ENCODE assay signal across 14 cellular contexts in the genomic region with DNA sequence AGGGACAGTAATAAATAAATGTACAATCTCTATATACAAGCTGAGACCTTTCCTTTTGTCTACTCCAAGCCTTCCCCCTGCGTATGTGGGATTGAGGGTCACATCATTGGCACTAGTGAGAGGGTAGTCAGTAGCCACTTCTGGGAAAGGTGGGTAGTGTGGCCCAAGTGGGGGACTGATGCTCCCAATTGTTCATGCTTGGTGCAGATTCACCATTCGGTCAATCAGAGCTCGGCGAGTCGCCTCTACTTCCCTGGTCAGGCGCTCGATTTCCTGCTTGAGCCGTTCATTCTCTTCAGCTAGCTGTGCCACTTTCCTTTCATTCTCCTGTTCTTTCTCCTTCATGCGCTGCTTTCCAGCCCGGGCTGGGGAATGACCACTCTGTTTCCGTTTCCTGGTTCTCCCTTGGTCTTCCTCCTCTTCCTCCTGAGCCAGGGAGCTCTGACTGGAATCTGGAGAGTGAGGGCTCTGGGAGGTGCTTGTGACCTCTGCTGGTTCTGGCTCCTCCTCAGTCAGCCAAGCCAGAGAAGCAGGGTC. TPM values are rescaled to one million over a fixed set of nuclear protein-coding genes. Genes with fewer than 3 reads are reported as not detected.
DNase-seq lines count a peak whose midpoint lies in the region; ATAC-seq and TF ChIP-seq lines count a peak whose summit lies in the region.
"Had no signal": no experiment of that assay in that cellular context is flagged by ENCODE, and none has a peak within 500 bp of the region (broad histone marks: within the 10 kb centered on the region; RNA-seq: fewer than 3 reads in every experiment).

No MANE protein-coding gene starts in this region.

- H3K4me1 ChIP-seq in right atrium auricular region (peaks cover 0 to 40% of the 10 kb centered on the region in 2 donors), mesenchymal stem cell (ENCODE audit: control insufficient read depth, insufficient read depth, low read depth, low read length) (peaks cover 12% of the 10 kb centered on the region)

- H4K91ac ChIP-seq in mesenchymal stem cell (ENCODE audit: low read length): no peak overlapping the region

- no peaks in the 10 kb centered on the region for H3K27me3 ChIP-seq in right atrium auricular region
- H3K27me3 ChIP-seq in mesenchymal stem cell (ENCODE audit: control insufficient read depth in 1 of 2, insufficient read depth in 1 of 2, low read length in 2 of 2): no peaks in the 10 kb centered on the region

- no peak overlapping the region for H2AK5ac ChIP-seq in mesenchymal stem cell (ENCODE audit: low read length, severe bottlenecking)

- peaks cover 39% of the 10 kb centered on the region for H3K4me1 Mint-ChIP-seq in activated naive CD8-positive, alpha-beta T cell (ENCODE audit: low read depth)
- peaks cover 17% of the 10 kb centered on the region for H3K4me1 Mint-ChIP-seq in type B pancreatic cell (ENCODE audit: unreplicated experiment)

- H3K36me3 ChIP-seq in right atrium auricular region (peaks cover 56% of the 10 kb centered on the region), mesenchymal stem cell (ENCODE audit: control insufficient read depth in 1 of 2, insufficient read depth in 2 of 2, low read depth in 1 of 2, low read length in 2 of 2) (peaks cover 36 to 69% of the 10 kb centered on the region in 2 experiments)

- peak overlapping the region; percentile 72 for H3K4me3 Mint-ChIP-seq in activated naive CD8-positive, alpha-beta T cell
- no peak overlapping the region for H3K4me3 Mint-ChIP-seq in type B pancreatic cell

- H3K36me3 Mint-ChIP-seq in activated naive CD8-positive, alpha-beta T cell: peaks cover 11% of the 10 kb centered on the region
- peaks cover 36% of the 10 kb centered on the region for H3K36me3 Mint-ChIP-seq in type B pancreatic cell

- no peak for ATAC-seq in Right ventricle myocardium inferior
- ATAC-seq: CD8-positive, alpha-beta T cell; effector memory CD8-positive, alpha-beta T cell had no signal

- H3K4me3 ChIP-seq in right atrium auricular region (no peak overlapping the region), mesenchymal stem cell (ENCODE audit: insufficient read depth in 1 of 2, low read depth in 1 of 2, low read length in 2 of 2) (no peak overlapping the region)

- H3K9ac ChIP-seq in mesenchymal stem cell (ENCODE audit: low read length): peak overlapping the region; percentile 98

- WGBS in mesenchymal stem cell: 96% methylated on average over 8 of the region's 11 CpGs

- no peak overlapping the region for H3K14ac ChIP-seq in mesenchymal stem cell (ENCODE audit: low read length in 2 of 2)

- H2BK5ac ChIP-seq in mesenchymal stem cell (ENCODE audit: low read depth, low read length, poor library complexity, severe bottlenecking): no peak overlapping the region

- H2AFZ ChIP-seq in mesenchymal stem cell (ENCODE audit: low read depth, low read length): no peak overlapping the region

- H3K27me3 Mint-ChIP-seq in activated naive CD8-positive, alpha-beta T cell: no peaks in the 10 kb centered on the region
- H3K27me3 Mint-ChIP-seq in type B pancreatic cell: no peaks in the 10 kb centered on the region
- H3K27me3 Mint-ChIP-seq: effector memory CD8-positive, alpha-beta T cell had no signal

- peaks cover 12% of the 10 kb centered on the region for H3K79me1 ChIP-seq in mesenchymal stem cell (replicated peaks; ENCODE audit: low read length, poor library complexity, severe bottlenecking)

- H2BK15ac ChIP-seq in mesenchymal stem cell (ENCODE audit: low read depth, poor library complexity, severe bottlenecking): no peak overlapping the region

- no peak overlapping the region for H2BK120ac ChIP-seq in mesenchymal stem cell (ENCODE audit: low read depth, low read length)

- H3K4ac ChIP-seq in mesenchymal stem cell (ENCODE audit: low read depth in 1 of 2, low read length in 2 of 2): no peak overlapping the region

- TF ChIP-seq CTCF in right atrium auricular region (IDR thresholded peaks at IDR 0.05): no peak
- no peak for TF ChIP-seq CTCF in type B pancreatic cell (conservative IDR thresholded peaks at IDR 0.05)

- peak overlapping the region; percentile 97 to 100 for H3K27ac ChIP-seq in right atrium auricular region
- H3K27ac ChIP-seq in mesenchymal stem cell (ENCODE audit: low read length, poor library complexity, severe bottlenecking): no peak overlapping the region
- H3K27ac ChIP-seq: HL-60 had no signal

- H3K23ac ChIP-seq in mesenchymal stem cell (ENCODE audit: low read length in 2 of 2): no peak overlapping the region

- H4K8ac ChIP-seq in mesenchymal stem cell (ENCODE audit: low read length): no peak overlapping the region

- peak overlapping the region; percentile 80 for H3K27ac Mint-ChIP-seq in activated naive CD8-positive, alpha-beta T cell
- peak overlapping the region; percentile 75 for H3K27ac Mint-ChIP-seq in type B pancreatic cell

- intact Hi-C loops in Right ventricle myocardium inferior (cut with DNase I): no loop called here

- H3K18ac ChIP-seq in mesenchymal stem cell (ENCODE audit: low read depth in 1 of 2, low read length in 2 of 2): no peak overlapping the region

- no peak overlapping the region for H3K4me2 ChIP-seq in mesenchymal stem cell (ENCODE audit: low read length, poor library complexity, severe bottlenecking)

- H3K9me3 ChIP-seq in right atrium auricular region (no peaks in the 10 kb centered on the region), mesenchymal stem cell (ENCODE audit: control insufficient read depth, low read length) (no peaks in the 10 kb centered on the region)

- H3K9me3 Mint-ChIP-seq in activated naive CD8-positive, alpha-beta T cell (ENCODE audit: low read depth): no peaks in the 10 kb centered on the region
- no peaks in the 10 kb centered on the region for H3K9me3 Mint-ChIP-seq in type B pancreatic cell
- H3K9me3 Mint-ChIP-seq: CD8-positive, alpha-beta T cell; effector memory CD8-positive, alpha-beta T cell had no signal

- DNase-seq in right atrium auricular region (ENCODE audit: low spot score) (no peak), Right ventricle myocardium inferior (ENCODE audit: missing footprints) (no peak), mesenchymal stem cell (peak; percentile 28), type B pancreatic cell (ENCODE audit: extremely low spot score, unreplicated experiment) (no peak), NCI-H526 (lab: John Stamatoyannopoulos, UW) (no peak), medulla oblongata (ENCODE audit: extremely low spot score) (no peak), NCI-H748 (lab: John Stamatoyannopoulos, UW; ENCODE audit: unreplicated experiment) (no peak)
- DNase-seq: CD8-positive, alpha-beta T cell; effector memory CD8-positive, alpha-beta T cell; NCI-H1417; occipital lobe; T-helper 9 cell had no signal

- no peak overlapping the region for H2BK12ac ChIP-seq in mesenchymal stem cell (ENCODE audit: low read length in 2 of 2)

RNA-seq across cellular contexts. Expression of a gene that starts 3.6 kb away (rescaled TPM):
- total RNA-seq in right atrium auricular region: 10 to 100 TPM; 19.8 to 25.0 TPM
- 19.2 TPM for total RNA-seq in Right ventricle myocardium inferior
- polyA plus RNA-seq in mesenchymal stem cell (2013, experiment 1 of 2): 43.7 TPM
- polyA plus RNA-seq in mesenchymal stem cell (2013, experiment 2 of 2): 45.0 TPM
- total RNA-seq in type B pancreatic cell (ENCODE audit: low replicate concordance): 17.7 and 32.3 TPM in 2 replicates

RNA-seq across cellular contexts. Expression of a gene that starts 5.9 kb away (rescaled TPM):
- total RNA-seq in right atrium auricular region: 10 to 100 TPM; 12.5 to 14.4 TPM
- 34.5 TPM for total RNA-seq in Right ventricle myocardium inferior
- polyA plus RNA-seq in mesenchymal stem cell (2013, experiment 1 of 2): 44.2 TPM
- polyA plus RNA-seq in mesenchymal stem cell (2013, experiment 2 of 2): 40.9 TPM
- total RNA-seq in type B pancreatic cell (ENCODE audit: low replicate concordance): 87.5 and 94.7 TPM in 2 replicates

RNA-seq across cellular contexts. Expression of a gene that starts 28.8 kb away (rescaled TPM):
- total RNA-seq in right atrium auricular region: 10 to 100 TPM; 36.9 to 41.0 TPM
- total RNA-seq in Right ventricle myocardium inferior: 89.7 TPM
- 410 TPM for polyA plus RNA-seq in mesenchymal stem cell (2013, experiment 1 of 2)
- 418 TPM for polyA plus RNA-seq in mesenchymal stem cell (2013, experiment 2 of 2)
- 200 and 211 TPM in 2 replicates for total RNA-seq in type B pancreatic cell (ENCODE audit: low replicate concordance)

RNA-seq across cellular contexts. Expression of a gene that starts 30.3 kb away (rescaled TPM):
- total RNA-seq in right atrium auricular region (100 to 1,000 TPM; 109 to 114 TPM), Right ventricle myocardium inferior (92.5 TPM), type B pancreatic cell (ENCODE audit: low replicate concordance) (119 and 126 TPM in 2 replicates)
- 143 TPM for polyA plus RNA-seq in mesenchymal stem cell (2013, experiment 1 of 2)
- polyA plus RNA-seq in mesenchymal stem cell (2013, experiment 2 of 2): 134 TPM

RNA-seq across cellular contexts. Expression of a gene that starts 33.2 kb away (rescaled TPM):
- under 1 TPM; 0.11 to 0.12 TPM for total RNA-seq in right atrium auricular region
- total RNA-seq in Right ventricle myocardium inferior: 0.05 TPM
- 0.26 TPM for polyA plus RNA-seq in mesenchymal stem cell (2013, experiment 1 of 2)
- 0.22 TPM for polyA plus RNA-seq in mesenchymal stem cell (2013, experiment 2 of 2)
- 1.4 and 4.4 TPM in 2 replicates for total RNA-seq in type B pancreatic cell (ENCODE audit: low replicate concordance)
